In genomic region chr7:4631664-4632171, GRCh38 we compare ENCODE assay signal across 1 cellular context.
A peak's percentile ranks its signal among the peaks of the same experiment; 100 is the strongest.
TF ChIP-seq lines count a peak whose summit lies in the region.

No MANE protein-coding gene starts in this region.

TF ChIP-seq in A549, 52 proteins besides CTCF, POLR2A, EP300 and RAD21 (continued from another document):
- TF ChIP-seq, protein P1, sequence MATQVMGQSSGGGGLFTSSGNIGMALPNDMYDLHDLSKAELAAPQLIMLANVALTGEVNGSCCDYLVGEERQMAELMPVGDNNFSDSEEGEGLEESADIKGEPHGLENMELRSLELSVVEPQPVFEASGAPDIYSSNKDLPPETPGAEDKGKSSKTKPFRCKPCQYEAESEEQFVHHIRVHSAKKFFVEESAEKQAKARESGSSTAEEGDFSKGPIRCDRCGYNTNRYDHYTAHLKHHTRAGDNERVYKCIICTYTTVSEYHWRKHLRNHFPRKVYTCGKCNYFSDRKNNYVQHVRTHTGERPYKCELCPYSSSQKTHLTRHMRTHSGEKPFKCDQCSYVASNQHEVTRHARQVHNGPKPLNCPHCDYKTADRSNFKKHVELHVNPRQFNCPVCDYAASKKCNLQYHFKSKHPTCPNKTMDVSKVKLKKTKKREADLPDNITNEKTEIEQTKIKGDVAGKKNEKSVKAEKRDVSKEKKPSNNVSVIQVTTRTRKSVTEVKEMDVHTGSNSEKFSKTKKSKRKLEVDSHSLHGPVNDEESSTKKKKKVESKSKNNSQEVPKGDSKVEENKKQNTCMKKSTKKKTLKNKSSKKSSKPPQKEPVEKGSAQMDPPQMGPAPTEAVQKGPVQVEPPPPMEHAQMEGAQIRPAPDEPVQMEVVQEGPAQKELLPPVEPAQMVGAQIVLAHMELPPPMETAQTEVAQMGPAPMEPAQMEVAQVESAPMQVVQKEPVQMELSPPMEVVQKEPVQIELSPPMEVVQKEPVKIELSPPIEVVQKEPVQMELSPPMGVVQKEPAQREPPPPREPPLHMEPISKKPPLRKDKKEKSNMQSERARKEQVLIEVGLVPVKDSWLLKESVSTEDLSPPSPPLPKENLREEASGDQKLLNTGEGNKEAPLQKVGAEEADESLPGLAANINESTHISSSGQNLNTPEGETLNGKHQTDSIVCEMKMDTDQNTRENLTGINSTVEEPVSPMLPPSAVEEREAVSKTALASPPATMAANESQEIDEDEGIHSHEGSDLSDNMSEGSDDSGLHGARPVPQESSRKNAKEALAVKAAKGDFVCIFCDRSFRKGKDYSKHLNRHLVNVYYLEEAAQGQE (IDR thresholded peaks at IDR 0.05): no peak
- TF ChIP-seq FOSB (CRISPR knock-in tag; IDR thresholded peaks at IDR 0.05): no peak
- TF ChIP-seq RFX5 (IDR thresholded peaks at IDR 0.05): no peak
- no peak for TF ChIP-seq NFE2L2 (conservative IDR thresholded peaks at IDR 0.05; ENCODE audit: low read length)
- TF ChIP-seq BHLHE40 (IDR thresholded peaks at IDR 0.05; ENCODE audit: low read depth, low read length): peak; percentile 95
- no peak for TF ChIP-seq MYC (IDR thresholded peaks at IDR 0.05; ENCODE audit: borderline replicate concordance, low read length)
- TF ChIP-seq BCL3 (IDR thresholded peaks at IDR 0.05): 0 out of 3 replicates have a peak, but pooled peaks have one; percentile 52
- TF ChIP-seq, protein P2, sequence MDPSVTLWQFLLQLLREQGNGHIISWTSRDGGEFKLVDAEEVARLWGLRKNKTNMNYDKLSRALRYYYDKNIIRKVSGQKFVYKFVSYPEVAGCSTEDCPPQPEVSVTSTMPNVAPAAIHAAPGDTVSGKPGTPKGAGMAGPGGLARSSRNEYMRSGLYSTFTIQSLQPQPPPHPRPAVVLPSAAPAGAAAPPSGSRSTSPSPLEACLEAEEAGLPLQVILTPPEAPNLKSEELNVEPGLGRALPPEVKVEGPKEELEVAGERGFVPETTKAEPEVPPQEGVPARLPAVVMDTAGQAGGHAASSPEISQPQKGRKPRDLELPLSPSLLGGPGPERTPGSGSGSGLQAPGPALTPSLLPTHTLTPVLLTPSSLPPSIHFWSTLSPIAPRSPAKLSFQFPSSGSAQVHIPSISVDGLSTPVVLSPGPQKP (IDR thresholded peaks at IDR 0.05; ENCODE audit: low read depth, low read length): no peak
- no peak for TF ChIP-seq EHMT2 (IDR thresholded peaks at IDR 0.05; ENCODE audit: low read depth)
- 0 out of 2 replicates have a peak, but pooled peaks have one; percentile 18 for TF ChIP-seq HOXB13 (CRISPR knock-in tag; IDR thresholded peaks at IDR 0.05; ENCODE audit: low read depth)
- no peak for TF ChIP-seq RARB (CRISPR knock-in tag; IDR thresholded peaks at IDR 0.05)
- TF ChIP-seq ZNF302 (CRISPR knock-in tag; IDR thresholded peaks at IDR 0.05): no peak
- TF ChIP-seq SREBF2 (IDR thresholded peaks at IDR 0.05): no peak
- no peak for TF ChIP-seq ZSCAN20 (CRISPR knock-in tag; IDR thresholded peaks at IDR 0.05)
- peak; percentile 84 for TF ChIP-seq MAFK (IDR thresholded peaks at IDR 0.05; ENCODE audit: partially characterized antibody)
